ENCODE assay signal across 13 cellular contexts in the genomic region with DNA sequence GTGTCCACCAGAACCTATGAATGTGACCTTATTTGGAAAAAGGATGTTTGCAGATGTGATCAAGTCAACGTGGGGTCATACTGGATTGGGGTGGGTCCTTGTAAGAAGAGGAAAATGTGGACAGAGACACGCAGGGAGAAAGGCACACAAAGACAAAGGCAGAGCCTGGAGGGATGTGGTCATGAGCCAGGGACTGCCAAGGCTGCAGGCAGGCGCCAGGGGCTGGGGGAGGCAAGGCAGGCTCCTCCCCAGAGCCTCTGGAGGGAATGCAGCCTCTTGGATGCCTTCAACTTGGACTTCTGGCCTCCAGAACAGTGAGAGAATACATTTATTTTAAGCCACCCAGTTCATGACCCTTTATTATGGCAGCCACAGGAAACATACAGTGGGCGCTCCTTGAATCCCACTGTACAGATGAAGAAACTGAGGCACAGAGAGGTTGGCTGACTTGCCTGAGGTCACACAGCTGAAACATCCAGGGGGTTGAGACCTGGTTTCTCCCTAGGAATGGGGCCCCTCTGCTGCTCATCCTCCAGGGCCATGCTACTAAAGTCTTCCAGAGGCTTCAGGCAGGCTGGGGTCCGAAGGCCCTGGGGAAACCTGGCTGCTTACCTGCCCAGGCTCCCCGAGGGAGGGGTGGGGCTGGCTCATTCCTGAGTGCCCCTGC.
DNase-seq lines count a peak whose midpoint lies in the region; ATAC-seq and TF ChIP-seq lines count a peak whose summit lies in the region.
"Had no signal": no experiment of that assay in that cellular context is flagged by ENCODE, and none has a peak within 500 bp of the region (broad histone marks: within the 10 kb centered on the region; RNA-seq: fewer than 3 reads in every experiment).

No MANE protein-coding gene starts in this region.

- TF ChIP-seq CTCF in IMR-90 (conservative IDR thresholded peaks at IDR 0.05; ENCODE audit: low read depth, low read length) (no peak), suprapubic skin (IDR thresholded peaks at IDR 0.05) (no peak), colonic mucosa (IDR thresholded peaks at IDR 0.05) (no peak)

- H2AK9ac ChIP-seq in IMR-90 (replicated peaks; ENCODE audit: low read depth, low read length, poor library complexity): peak overlapping the region; percentile 83

- peaks cover 12% of the 10 kb centered on the region for H3K9me1 ChIP-seq in IMR-90 (ENCODE audit: insufficient read depth, low read length)

- H3K18ac ChIP-seq in IMR-90 (ENCODE audit: low read depth, low read length): no peak overlapping the region

- peak overlapping the region; percentile 34 to 54; a peak in 1 of 4 replicates for H4K8ac ChIP-seq in IMR-90 (ENCODE audit: low read depth in 2 of 2, low read length in 2 of 2)

- peak overlapping the region; percentile 74 for H2AK5ac ChIP-seq in IMR-90 (ENCODE audit: low read depth, low read length)

- H2BK15ac ChIP-seq in IMR-90 (ENCODE audit: low read depth, low read length): peak overlapping the region; percentile 29; the same call in 1 of the 3 replicates

- H3K4me1 ChIP-seq in IMR-90 (ENCODE audit: control insufficient read depth, insufficient read depth, low read length): peaks cover 35% of the 10 kb centered on the region
- H3K4me1 ChIP-seq in suprapubic skin: peaks cover 96% of the 10 kb centered on the region
- H3K4me1 ChIP-seq in colonic mucosa: peaks cover 43% of the 10 kb centered on the region

- no peak overlapping the region for H2BK20ac ChIP-seq in IMR-90 (ENCODE audit: low read depth, low read length)

- H3K23ac ChIP-seq in IMR-90 (ENCODE audit: low read depth, low read length): 0 out of 2 replicates have a peak overlapping the region, but pooled peaks have one; percentile 32

- H3K4me3 ChIP-seq in IMR-90 (ENCODE audit: insufficient read depth, low read depth, low read length) (no peak overlapping the region), suprapubic skin (no peak overlapping the region), colonic mucosa (no peak overlapping the region)

- in situ Hi-C loops in IMR-90 (cut with MboI; ENCODE audit: low sequenced_read_pairs): no loop called here

- H3K27me3 ChIP-seq in IMR-90 (ENCODE audit: control insufficient read depth, insufficient read depth, low read length) (no peaks in the 10 kb centered on the region), layer of hippocampus (ENCODE audit: control insufficient read depth, insufficient read depth, low read length) (no peaks in the 10 kb centered on the region), suprapubic skin (no peaks in the 10 kb centered on the region), colonic mucosa (no peaks in the 10 kb centered on the region)

- H3K9ac ChIP-seq in IMR-90 (ENCODE audit: low read depth, low read length) (no peak overlapping the region), colonic mucosa (ENCODE audit: low read depth in 2 of 2, low read length in 2 of 2) (no peak overlapping the region)

- POLR2A ChIA-PET in IMR-90 (lab: Charles Lee; ENCODE audit: unreplicated experiment): no interaction called here

- peaks cover 51% of the 10 kb centered on the region for H4K20me1 ChIP-seq in IMR-90 (ENCODE audit: insufficient read depth, low read length)

- 60% methylated on average over 2 of the region's 6 CpGs; no CpG with 5 or more reads in 1 of the 2 experiments for WGBS in IMR-90 (ENCODE audit: extremely low coverage in 2 of 2, insufficient read length in 1 of 2), 2 experiments
- WGBS in suprapubic skin: 50% methylated on average over 5 of the region's 6 CpGs

- no peak overlapping the region for H3K4me3 Mint-ChIP-seq in activated naive CD4-positive, alpha-beta T cell treated with anti-CD3 and anti-CD28 coated beads, Interleukin-2, amount 10 ng/mL, durations not matched to agents 7 days and 5 days
- H3K4me3 Mint-ChIP-seq: activated T-cell treated with anti-CD3 and anti-CD28 coated beads, Interleukin-2, amount 50 U/mL, for 4 hours had no signal

- dilution Hi-C loops in IMR-90 (cut with HindIII; ENCODE audit: low sequenced_read_pairs, unreplicated experiment): no loop called here

- H3K27me3 Mint-ChIP-seq in activated naive CD4-positive, alpha-beta T cell treated with anti-CD3 and anti-CD28 coated beads, Interleukin-2, amount 10 ng/mL, durations not matched to agents 7 days and 5 days: peaks cover 4% of the 10 kb centered on the region
- H3K27me3 Mint-ChIP-seq: progenitor cell of endocrine pancreas had no signal

- no peak overlapping the region for H4K91ac ChIP-seq in IMR-90 (ENCODE audit: insufficient read depth, low read depth, low read length)

- BruUV-seq in IMR-90 (replicated peaks; lab: Mats Ljungman, UMichigan): no TSS peak

- H3K4me1 Mint-ChIP-seq in activated naive CD4-positive, alpha-beta T cell treated with anti-CD3 and anti-CD28 coated beads, Interleukin-2, amount 10 ng/mL, durations not matched to agents 7 days and 5 days: peaks cover 27% of the 10 kb centered on the region

- H3K4me2 ChIP-seq in IMR-90 (ENCODE audit: low read depth, low read length): no peak overlapping the region

- no peak overlapping the region for H4K5ac ChIP-seq in IMR-90 (ENCODE audit: low read depth, low read length)

- H3K27ac ChIP-seq in IMR-90 (ENCODE audit: insufficient read depth, low read length): no peak overlapping the region; the same call in 1 of the 2 replicates
- H3K27ac ChIP-seq in angular gyrus (ENCODE audit: low read depth, low read length): peak overlapping the region; percentile 92
- H3K27ac ChIP-seq in layer of hippocampus (ENCODE audit: low read depth, low read length): peak overlapping the region; percentile 97
- peak overlapping the region; percentile 85 for H3K27ac ChIP-seq in suprapubic skin
- no peak overlapping the region for H3K27ac ChIP-seq in colonic mucosa
- H3K27ac ChIP-seq: epithelial cell of prostate had no signal

- no peaks in the 10 kb centered on the region for H3K9me3 Mint-ChIP-seq in activated naive CD4-positive, alpha-beta T cell treated with anti-CD3 and anti-CD28 coated beads, Interleukin-2, amount 10 ng/mL, durations not matched to agents 7 days and 5 days
- H3K9me3 Mint-ChIP-seq: activated T-cell treated with anti-CD3 and anti-CD28 coated beads, Interleukin-2, amount 50 U/mL, for 4 hours had no signal

- H3K36me3 ChIP-seq in IMR-90 (ENCODE audit: control insufficient read depth, insufficient read depth, low read length): peaks cover 46% of the 10 kb centered on the region
- peaks cover 36% of the 10 kb centered on the region for H3K36me3 ChIP-seq in suprapubic skin
- H3K36me3 ChIP-seq in colonic mucosa: peaks cover 5% of the 10 kb centered on the region

- DNase-seq in IMR-90 (no peak), suprapubic skin (ENCODE audit: low spot score in 2 of 2) (no peak), colonic mucosa (no peak), SKM-1 treated with dmso at 0.1 percent for 144 hours (lab: John Stamatoyannopoulos, UW; ENCODE audit: unreplicated experiment) (no peak)
- DNase-seq in activated naive CD4-positive, alpha-beta T cell treated with anti-CD3 and anti-CD28 coated beads, Interleukin-2, amount 10 ng/mL, durations not matched to agents 7 days and 5 days: no peak
- DNase-seq: activated T-cell treated with anti-CD3 and anti-CD28 coated beads, Interleukin-2, amount 50 U/mL, for 4 hours; KG1; stimulated activated CD4-positive, alpha-beta T cell treated with anti-CD3 and anti-CD28 coated beads, Interleukin-4, amount 100 ng/mL, for 24 hours; stimulated activated naive CD4-positive, alpha-beta T cell treated with Interleukin-2 at 50 U/mL for 16 hours had no signal

- H3K79me1 ChIP-seq in IMR-90 (ENCODE audit: low read depth in 1 of 2, low read length in 2 of 2): peaks cover 34 to 95% of the 10 kb centered on the region in 2 experiments

- TF ChIP-seq RAD21 in IMR-90 (IDR thresholded peaks at IDR 0.05; ENCODE audit: low read length): no peak

- peak overlapping the region; percentile 60 for H3K4ac ChIP-seq in IMR-90 (ENCODE audit: low read depth, low read length)

- H3K14ac ChIP-seq in IMR-90 (replicated peaks; ENCODE audit: low read depth, low read length): no peak overlapping the region; the same call in 1 of the 2 replicates

- H3K36me3 Mint-ChIP-seq in activated naive CD4-positive, alpha-beta T cell treated with anti-CD3 and anti-CD28 coated beads, Interleukin-2, amount 10 ng/mL, durations not matched to agents 7 days and 5 days: peaks cover 11% of the 10 kb centered on the region

- no peak for TF ChIP-seq EP300 in suprapubic skin (IDR thresholded peaks at IDR 0.05)

- no peaks in the 10 kb centered on the region for H3K9me3 ChIP-seq in IMR-90 (ENCODE audit: control insufficient read depth, insufficient read depth, low read length)
- no peaks in the 10 kb centered on the region for H3K9me3 ChIP-seq in suprapubic skin
- H3K9me3 ChIP-seq in colonic mucosa: no peaks in the 10 kb centered on the region

- TF ChIP-seq POLR2A in IMR-90 (IDR thresholded peaks at IDR 0.05; ENCODE audit: low read depth, low read length) (no peak), suprapubic skin (IDR thresholded peaks at IDR 0.05) (no peak)

- intact Hi-C loops in IMR-90 (cut with micrococcal nuclease): no loop called here
- intact Hi-C loops in colonic mucosa (cut with DNase I): no loop called here

- H3K56ac ChIP-seq in IMR-90 (ENCODE audit: extremely low read depth, insufficient read depth, low read length): 0 out of 2 replicates have a peak overlapping the region, but pooled peaks have one; percentile 3

- 0 out of 2 replicates have a peak overlapping the region, but pooled peaks have one; percentile 10 for H2BK120ac ChIP-seq in IMR-90 (ENCODE audit: low read depth, low read length)

- H2AFZ ChIP-seq in IMR-90 (replicated peaks; ENCODE audit: low read length, poor library complexity): no peak overlapping the region

- no peak overlapping the region for H3K27ac Mint-ChIP-seq in activated naive CD4-positive, alpha-beta T cell treated with anti-CD3 and anti-CD28 coated beads, Interleukin-2, amount 10 ng/mL, durations not matched to agents 7 days and 5 days
- H3K27ac Mint-ChIP-seq: progenitor cell of endocrine pancreas had no signal

- CTCF ChIA-PET in IMR-90 (lab: Yijun Ruan, JAX): no interaction called here
- CTCF ChIA-PET in activated naive CD4-positive, alpha-beta T cell treated with anti-CD3 and anti-CD28 coated beads, Interleukin-2, amount 10 ng/mL, durations not matched to agents 7 days and 5 days (lab: Charles Lee): no interaction called here

- no peak overlapping the region for H2BK5ac ChIP-seq in IMR-90 (ENCODE audit: low read depth, low read length, poor library complexity, severe bottlenecking)

- no peak for ATAC-seq in IMR-90 (ENCODE audit: low read depth)
- ATAC-seq: activated T-cell treated with anti-CD3 and anti-CD28 coated beads, Interleukin-2, amount 50 U/mL, for 4 hours had no signal

TF ChIP-seq in IMR-90, 13 proteins besides CTCF, POLR2A, EP300 and RAD21 (continues in another document):
- TF ChIP-seq RCOR1 (IDR thresholded peaks at IDR 0.05; ENCODE audit: insufficient replicate concordance, low read length) (no peak), RFX5 (IDR thresholded peaks at IDR 0.05; ENCODE audit: low read depth, low read length) (no peak), FOS (IDR thresholded peaks at IDR 0.05; ENCODE audit: low read depth, low read length) (no peak), MAZ (IDR thresholded peaks at IDR 0.05; ENCODE audit: borderline replicate concordance, low read depth, low read length) (no peak), CEBPB (IDR thresholded peaks at IDR 0.05; ENCODE audit: low read depth, low read length) (no peak), BHLHE40 (IDR thresholded peaks at IDR 0.05; ENCODE audit: low read depth, low read length) (no peak)

Comparison
In these comparisons a context has a peak if more than half of its experiments do, and no peak if none do; other contexts are left out.
1. H3K27ac ChIP-seq: peak in angular gyrus (single experiment), layer of hippocampus (single experiment) and suprapubic skin (single experiment); none in IMR-90 (single experiment) and colonic mucosa (single experiment).